17 cellular contexts compared by ENCODE assay signal in the genomic region with DNA sequence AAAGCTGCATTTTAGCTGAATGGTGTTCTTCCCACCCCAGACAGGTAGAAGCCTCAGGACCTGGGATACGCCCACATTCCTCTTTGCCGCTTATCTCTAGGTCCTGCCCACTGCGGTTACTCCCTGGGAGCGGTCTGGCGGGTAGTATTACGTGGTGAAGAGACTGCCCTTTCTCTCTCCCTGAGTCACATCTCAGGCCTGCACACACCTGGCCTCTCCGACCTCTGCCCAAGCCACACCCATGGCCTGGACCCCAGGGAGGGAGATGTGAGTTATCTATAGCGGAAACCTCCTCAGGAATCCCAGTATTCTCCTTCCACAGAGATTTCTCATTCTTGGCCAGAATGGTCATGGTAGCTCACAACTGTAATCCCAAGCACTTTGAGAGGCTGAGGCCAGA. TPM values are rescaled to one million over a fixed set of nuclear protein-coding genes. Genes with fewer than 3 reads are reported as not detected.
A peak's percentile ranks its signal among the peaks of the same experiment; 100 is the strongest.
DNase-seq lines count a peak whose midpoint lies in the region; ATAC-seq and TF ChIP-seq lines count a peak whose summit lies in the region.
"Had no signal": no experiment of that assay in that cellular context is flagged by ENCODE, and none has a peak within 500 bp of the region (broad histone marks: within the 10 kb centered on the region; RNA-seq: fewer than 3 reads in every experiment).

No MANE protein-coding gene starts in this region.

- H3K36me3 ChIP-seq in Peyer's patch (no peaks in the 10 kb centered on the region), muscle layer of duodenum (ENCODE audit: control insufficient read depth in 1 of 2, insufficient read depth in 2 of 2, low read length in 2 of 2) (peaks cover 0 to 2% of the 10 kb centered on the region in 2 donors)
- H3K36me3 ChIP-seq: esophagus muscularis mucosa, thyroid gland had no signal

- DNase-seq in ELF-1 (ENCODE audit: low read depth, low spot score) (peak; percentile 93), Peyer's patch (peak in 2 of 3 donors; percentile 88 to 91), foreskin keratinocyte (peak; percentile 91 to 97), activated gamma-delta T cell (lab: John Stamatoyannopoulos, UW) (no peak)
- no peak for DNase-seq in activated T-cell treated with anti-CD3 and anti-CD28 coated beads, Interleukin-2, amount 50 U/mL, for 1 hour
- DNase-seq in effector CD4-positive, alpha-beta T cell: no peak
- no peak for DNase-seq in stimulated activated naive CD4-positive, alpha-beta T cell (lab: John Stamatoyannopoulos, UW)
- DNase-seq: activated B cell treated with CpG ODN at 0.5 μM for 24 hours; activated CD8-positive, alpha-beta memory T cell treated with anti-CD3 and anti-CD28 coated beads, Interleukin-2, amount 50 U/mL, for 4 hours; activated naive CD8-positive, alpha-beta T cell treated with anti-CD3 and anti-CD28 coated beads for 36 hours; cerebellar nuclear complex; DND-41; MV-4-11; naive B cell; thyroid gland had no signal

- H3K27ac ChIP-seq in Peyer's patch (peak overlapping the region in 3 of 4 donors; percentile 62 to 78 (median 72)), foreskin keratinocyte (peak overlapping the region; percentile 37), muscle layer of duodenum (ENCODE audit: low read length) (peak overlapping the region; percentile 63)
- H3K27ac ChIP-seq: esophagus muscularis mucosa, thyroid gland had no signal

- H3K27me3 ChIP-seq in Peyer's patch: no peaks in the 10 kb centered on the region
- no peaks in the 10 kb centered on the region for H3K27me3 ChIP-seq in foreskin keratinocyte
- no peaks in the 10 kb centered on the region for H3K27me3 ChIP-seq in muscle layer of duodenum (ENCODE audit: low read depth, low read length)
- H3K27me3 ChIP-seq: thyroid gland had no signal

- H3K9me3 ChIP-seq in Peyer's patch (no peaks in the 10 kb centered on the region), muscle layer of duodenum (ENCODE audit: control insufficient read depth in 1 of 2, low read length in 2 of 2) (peaks cover 0 to 2% of the 10 kb centered on the region in 2 donors)
- H3K9me3 ChIP-seq: esophagus muscularis mucosa, thyroid gland had no signal

- H3K4me3 ChIP-seq in Peyer's patch (no peak overlapping the region), muscle layer of duodenum (ENCODE audit: low read depth in 1 of 2, low read length in 2 of 2) (no peak overlapping the region)
- H3K4me3 ChIP-seq: esophagus muscularis mucosa, thyroid gland had no signal

- peak; percentile 99 for ATAC-seq in foreskin keratinocyte

- H3K4me1 ChIP-seq in Peyer's patch: peaks cover 0 to 40% (median 2%) of the 10 kb centered on the region in 4 donors
- H3K4me1 ChIP-seq in foreskin keratinocyte: peaks cover 16% of the 10 kb centered on the region
- H3K4me1 ChIP-seq in muscle layer of duodenum (ENCODE audit: control insufficient read depth in 1 of 2, insufficient read depth in 2 of 2, low read length in 2 of 2): peaks cover 0 to 6% of the 10 kb centered on the region in 2 donors
- H3K4me1 ChIP-seq: esophagus muscularis mucosa had no signal

- TF ChIP-seq CTCF in Peyer's patch (IDR thresholded peaks at IDR 0.05) (no peak), foreskin keratinocyte (conservative IDR thresholded peaks at IDR 0.05) (no peak)

- TF ChIP-seq POLR2A in Peyer's patch (IDR thresholded peaks at IDR 0.05): peak in 1 of 2 donors; percentile 38

RNA-seq across cellular contexts. Expression of a gene that starts 17.3 kb away (rescaled TPM):
- total RNA-seq in Peyer's patch (10 to 100 TPM; 46.2 to 75.6 (median 61.9) TPM), foreskin keratinocyte (4.7 and 5.0 TPM in 2 replicates)
- polyA plus RNA-seq in foreskin keratinocyte: 1.7 and 1.8 TPM in 2 replicates

RNA-seq across cellular contexts. Expression of a gene that starts 33.6 kb away (rescaled TPM):
- total RNA-seq in Peyer's patch: 10 to 100 TPM; 10.2 to 28.9 (median 19.5) TPM
- total RNA-seq in foreskin keratinocyte: 6.9 and 7.6 TPM in 2 replicates
- polyA plus RNA-seq in foreskin keratinocyte: 3.9 and 4.1 TPM in 2 replicates

Comparison
In these comparisons a context has a peak if more than half of its experiments do, and no peak if none do; other contexts are left out.
1. DNase-seq: peak in ELF-1 (single experiment), Peyer's patch (2 of 3) and foreskin keratinocyte (2 of 2); none in activated gamma-delta T cell (single experiment), activated T-cell treated with anti-CD3 and anti-CD28 coated beads, Interleukin-2, amount 50 U/mL, for 1 hour (single experiment), effector CD4-positive, alpha-beta T cell (single experiment) and stimulated activated naive CD4-positive, alpha-beta T cell (0 of 6).
2. Peak in every context shown above with its lines, with median percentiles within 50 percentile points of each other: H3K27ac ChIP-seq.